9 cellular contexts compared by ENCODE assay signal in genomic region chr14:45089813-45090212, GRCh38. TPM values are rescaled to one million over a fixed set of nuclear protein-coding genes. Genes with fewer than 3 reads are reported as not detected.
DNase-seq lines count a peak whose midpoint lies in the region; ATAC-seq and TF ChIP-seq lines count a peak whose summit lies in the region.
"Had no signal": no experiment of that assay in that cellular context is flagged by ENCODE, and none has a peak within 500 bp of the region (broad histone marks: within the 10 kb centered on the region; RNA-seq: fewer than 3 reads in every experiment).

No MANE protein-coding gene starts in this region.

- no peak for TF ChIP-seq POLR2A in vagina (IDR thresholded peaks at IDR 0.05)
- TF ChIP-seq POLR2A in right lobe of liver (IDR thresholded peaks at IDR 0.05) = no peak

- peak overlapping the region; percentile 64 for H3K27ac Mint-ChIP-seq in activated T-helper 2 cell treated with anti-CD3 and anti-CD28 coated beads, Interferon-gamma antibody, Interleukin-2, Interleukin-4, amounts not matched to agents 10 μg/mL and 5 μg/mL and 100 μg/mL, durations not matched to agents 14 hours and 24 hours and 36 hours
- H3K27ac Mint-ChIP-seq in stimulated activated naive CD8-positive, alpha-beta T cell treated with anti-CD3 and anti-CD28 coated beads, Interleukin-15, amount 100 ng/mL, for 72 hours = peak overlapping the region; percentile 34 to 85
- H3K27ac Mint-ChIP-seq: nephron progenitor cell had no signal

- no peak for TF ChIP-seq CTCF in vagina (IDR thresholded peaks at IDR 0.05)
- TF ChIP-seq CTCF in right lobe of liver (IDR thresholded peaks at IDR 0.05) = no peak

- in situ Hi-C loops in HAP-1 (cut with MboI; ENCODE audit: low sequenced_read_pairs) = no loop called here

- H3K4me1 ChIP-seq in vagina (peaks cover 59% of the 10 kb centered on the region), right lobe of liver (peaks cover 0 to 12% (median 0%) of the 10 kb centered on the region in 4 donors), HAP-1 (peaks cover 40% of the 10 kb centered on the region)

- intact Hi-C loops in activated T-helper 2 cell treated with anti-CD3 and anti-CD28 coated beads, Interferon-gamma antibody, Interleukin-2, Interleukin-4, amounts not matched to agents 10 μg/mL and 5 μg/mL and 100 μg/mL, durations not matched to agents 14 hours and 24 hours and 36 hours (cut with micrococcal nuclease) = loop anchor here (1.0 kb wide), 2 partner anchors 24 to 44 kb away; partner anchors contain the start of gene FKBP3
- intact Hi-C loops in vagina (cut with DNase I) = no loop called here
- intact Hi-C loops in right lobe of liver (cut with DNase I) = no loop called here

- 35% methylated on average over 1 of the region's 1 CpG for WGBS in right lobe of liver (ENCODE audit: insufficient coverage, low coverage, low lambda C conversion rate, missing lambda C conversion rate)

- H3K36me3 Mint-ChIP-seq in activated T-helper 2 cell treated with anti-CD3 and anti-CD28 coated beads, Interferon-gamma antibody, Interleukin-2, Interleukin-4, amounts not matched to agents 10 μg/mL and 5 μg/mL and 100 μg/mL, durations not matched to agents 14 hours and 24 hours and 36 hours (ENCODE audit: low read depth) = peaks cover 67% of the 10 kb centered on the region

- peaks cover 57% of the 10 kb centered on the region for H3K4me1 Mint-ChIP-seq in activated T-helper 2 cell treated with anti-CD3 and anti-CD28 coated beads, Interferon-gamma antibody, Interleukin-2, Interleukin-4, amounts not matched to agents 10 μg/mL and 5 μg/mL and 100 μg/mL, durations not matched to agents 14 hours and 24 hours and 36 hours (ENCODE audit: low read depth)
- H3K4me1 Mint-ChIP-seq in stimulated activated naive CD8-positive, alpha-beta T cell treated with anti-CD3 and anti-CD28 coated beads, Interleukin-15, amount 100 ng/mL, for 72 hours = peaks cover 67% of the 10 kb centered on the region

- no peak overlapping the region for H3K27ac ChIP-seq in vagina
- H3K27ac ChIP-seq in right lobe of liver = no peak overlapping the region

- no peaks in the 10 kb centered on the region for H3K27me3 Mint-ChIP-seq in activated T-helper 2 cell treated with anti-CD3 and anti-CD28 coated beads, Interferon-gamma antibody, Interleukin-2, Interleukin-4, amounts not matched to agents 10 μg/mL and 5 μg/mL and 100 μg/mL, durations not matched to agents 14 hours and 24 hours and 36 hours (ENCODE audit: low read depth)
- H3K27me3 Mint-ChIP-seq in stimulated activated naive CD8-positive, alpha-beta T cell treated with anti-CD3 and anti-CD28 coated beads, Interleukin-15, amount 100 ng/mL, for 72 hours = no peaks in the 10 kb centered on the region

- peak; percentile 79 for ATAC-seq in HG02973 (IDR thresholded peaks at IDR 0.05; ENCODE audit: unreplicated experiment)
- peak; percentile 100 for ATAC-seq in stimulated activated naive CD8-positive, alpha-beta T cell treated with anti-CD3 and anti-CD28 coated beads, Interleukin-15, amount 100 ng/mL, for 72 hours
- no peak for ATAC-seq in right lobe of liver

- H3K9me3 ChIP-seq in vagina (no peaks in the 10 kb centered on the region), right lobe of liver (no peaks in the 10 kb centered on the region), HAP-1 (no peaks in the 10 kb centered on the region)

- H3K4me3 ChIP-seq in vagina (no peak overlapping the region), right lobe of liver (no peak overlapping the region), HAP-1 (no peak overlapping the region)

- peak; percentile 16 for DNase-seq in stimulated activated CD4-positive, alpha-beta T cell treated with anti-CD3 and anti-CD28 coated beads, Interleukin-15, amount 100 ng/mL, for 24 hours
- DNase-seq in stimulated activated CD4-positive, alpha-beta T cell treated with anti-CD3 and anti-CD28 coated beads, Interleukin-4, amount 100 ng/mL, for 1 hour = no peak
- no peak for DNase-seq in activated T-helper 2 cell treated with anti-CD3 and anti-CD28 coated beads, Interferon-gamma antibody, Interleukin-2, Interleukin-4, amounts not matched to agents 10 μg/mL and 5 μg/mL and 100 μg/mL, durations not matched to agents 14 hours and 24 hours and 36 hours (ENCODE audit: low spot score)
- DNase-seq in stimulated activated naive CD8-positive, alpha-beta T cell treated with anti-CD3 and anti-CD28 coated beads, Interleukin-15, amount 100 ng/mL, for 72 hours = no peak
- DNase-seq in vagina (ENCODE audit: extremely low spot score in 2 of 2) (no peak), right lobe of liver (no peak), HAP-1 (ENCODE audit: low spot score in 2 of 2) (no peak)
- DNase-seq: nephron progenitor cell had no signal

- no peaks in the 10 kb centered on the region for H3K36me3 ChIP-seq in vagina
- H3K36me3 ChIP-seq in right lobe of liver = peaks cover 0 to 3% (median 0%) of the 10 kb centered on the region in 4 donors
- peaks cover 6% of the 10 kb centered on the region; the same call in 1 of the 2 replicates for H3K36me3 ChIP-seq in HAP-1 (replicated peaks)

- H3K27me3 ChIP-seq in vagina = no peaks in the 10 kb centered on the region
- H3K27me3 ChIP-seq in right lobe of liver = no peaks in the 10 kb centered on the region
- no peaks in the 10 kb centered on the region for H3K27me3 ChIP-seq in HAP-1 (ENCODE audit: low read depth)

- no peak overlapping the region for H3K4me3 Mint-ChIP-seq in activated T-helper 2 cell treated with anti-CD3 and anti-CD28 coated beads, Interferon-gamma antibody, Interleukin-2, Interleukin-4, amounts not matched to agents 10 μg/mL and 5 μg/mL and 100 μg/mL, durations not matched to agents 14 hours and 24 hours and 36 hours (ENCODE audit: low read depth)
- H3K4me3 Mint-ChIP-seq in stimulated activated naive CD8-positive, alpha-beta T cell treated with anti-CD3 and anti-CD28 coated beads, Interleukin-15, amount 100 ng/mL, for 72 hours = peak overlapping the region in 1 of 2 donors; percentile 28
- H3K4me3 Mint-ChIP-seq: nephron progenitor cell had no signal

- H3K9me3 Mint-ChIP-seq in activated T-helper 2 cell treated with anti-CD3 and anti-CD28 coated beads, Interferon-gamma antibody, Interleukin-2, Interleukin-4, amounts not matched to agents 10 μg/mL and 5 μg/mL and 100 μg/mL, durations not matched to agents 14 hours and 24 hours and 36 hours = no peaks in the 10 kb centered on the region
- no peaks in the 10 kb centered on the region for H3K9me3 Mint-ChIP-seq in stimulated activated naive CD8-positive, alpha-beta T cell treated with anti-CD3 and anti-CD28 coated beads, Interleukin-15, amount 100 ng/mL, for 72 hours
- H3K9me3 Mint-ChIP-seq: nephron progenitor cell had no signal

RNA-seq across cellular contexts. Expression of gene PRPF39, which starts 5.9 kb away (rescaled TPM):
- total RNA-seq in activated T-helper 2 cell treated with anti-CD3 and anti-CD28 coated beads, Interferon-gamma antibody, Interleukin-2, Interleukin-4, amounts not matched to agents 10 μg/mL and 5 μg/mL and 100 μg/mL, durations not matched to agents 14 hours and 24 hours and 36 hours = 47.6 and 47.8 TPM in 2 replicates
- 29.7 TPM for total RNA-seq in vagina
- 10 to 100 TPM in 3 of 6 experiments, 1 to 10 TPM in 3; 7.3 to 15.1 (median 10.4) TPM for total RNA-seq in right lobe of liver

RNA-seq across cellular contexts. Expression of gene FKBP3, which starts 44.5 kb away (rescaled TPM):
- total RNA-seq in activated T-helper 2 cell treated with anti-CD3 and anti-CD28 coated beads, Interferon-gamma antibody, Interleukin-2, Interleukin-4, amounts not matched to agents 10 μg/mL and 5 μg/mL and 100 μg/mL, durations not matched to agents 14 hours and 24 hours and 36 hours = 78.7 and 79.1 TPM in 2 replicates
- total RNA-seq in vagina (37.1 TPM), right lobe of liver (10 to 100 TPM; 25.0 to 32.9 (median 27.2) TPM)

RNA-seq across cellular contexts. Expression of gene FANCM, which starts 45.9 kb away (rescaled TPM):
- 14.4 and 14.5 TPM in 2 replicates for total RNA-seq in activated T-helper 2 cell treated with anti-CD3 and anti-CD28 coated beads, Interferon-gamma antibody, Interleukin-2, Interleukin-4, amounts not matched to agents 10 μg/mL and 5 μg/mL and 100 μg/mL, durations not matched to agents 14 hours and 24 hours and 36 hours
- total RNA-seq in vagina = 2.9 TPM
- 1 to 10 TPM; 1.4 to 3.9 (median 1.9) TPM for total RNA-seq in right lobe of liver

Comparison
In these comparisons a context has a peak if more than half of its experiments do, and no peak if none do; other contexts are left out.
1. ATAC-seq: peak in HG02973 (single experiment) and stimulated activated naive CD8-positive, alpha-beta T cell treated with anti-CD3 and anti-CD28 coated beads, Interleukin-15, amount 100 ng/mL, for 72 hours (single experiment); none in right lobe of liver (0 of 4).